ENCODE assay signal across 22 cellular contexts in the genomic region with DNA sequence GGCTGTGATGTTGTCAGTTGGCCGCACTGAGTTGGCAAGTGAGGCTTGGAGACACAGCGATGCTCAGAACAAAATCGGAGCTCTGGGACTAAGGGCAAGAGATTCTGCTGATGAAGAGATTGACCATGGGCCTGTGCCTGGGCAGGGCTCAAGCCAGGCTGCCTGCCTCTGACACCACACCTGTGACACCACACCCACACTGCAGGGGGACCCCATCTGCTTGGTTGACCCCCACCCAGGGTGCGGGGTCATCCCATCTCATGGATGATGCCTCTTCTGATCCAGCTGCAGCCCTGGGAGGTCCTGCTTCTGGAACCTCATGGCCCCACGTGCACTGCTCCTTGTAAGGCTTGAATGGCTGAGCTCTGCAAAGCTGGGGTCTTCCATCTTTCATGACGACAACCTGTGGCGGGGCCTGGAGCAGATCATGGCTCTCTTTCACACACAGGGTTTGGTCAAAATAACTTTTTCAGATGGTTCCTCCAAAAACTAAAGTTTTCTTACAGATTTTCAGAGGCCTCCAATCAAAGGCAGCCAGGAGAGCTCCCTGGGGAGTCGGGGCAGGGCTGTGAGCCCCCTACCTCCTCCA.
A peak's percentile ranks its signal among the peaks of the same experiment; 100 is the strongest.
DNase-seq lines count a peak whose midpoint lies in the region; ATAC-seq, FAIRE-seq and TF ChIP-seq lines count a peak whose summit lies in the region.
"Had no signal": no experiment of that assay in that cellular context is flagged by ENCODE, and none has a peak within 500 bp of the region (broad histone marks: within the 10 kb centered on the region; RNA-seq: fewer than 3 reads in every experiment).

No MANE protein-coding gene starts in this region.

- no peak overlapping the region for H3K18ac ChIP-seq in trophoblast cell (ENCODE audit: low read length)

- H3K23ac ChIP-seq in trophoblast cell (ENCODE audit: low read length) = no peak overlapping the region

- no peaks in the 10 kb centered on the region for H3K27me3 ChIP-seq in lower lobe of right lung (ENCODE audit: low read depth)
- no peaks in the 10 kb centered on the region for H3K27me3 ChIP-seq in trophoblast cell (ENCODE audit: insufficient read depth, low read length)

- DNase-seq in NCI-H69 (lab: John Stamatoyannopoulos, UW) (peak; percentile 48), lower lobe of right lung (peak; percentile 27), trophoblast cell (no peak), NCI-H526 treated with DMSO at 0.1 percent for 48 hours (lab: John Stamatoyannopoulos, UW) (no peak), HTR-8/SVneo (ENCODE audit: insufficient read length, low spot score) (no peak), D721Med (ENCODE audit: insufficient read length, low spot score) (no peak)
- no peak for DNase-seq in activated CD8-positive, alpha-beta T cell treated with anti-CD3 and anti-CD28 coated beads for 36 hours
- DNase-seq: C1 segment of cervical spinal cord; Calu3; CD4-positive, alpha-beta memory T cell; COR-L47; DMS153; DMS79; EL; GDM1; H9; HFFc6 had no signal

- no peak for TF ChIP-seq CTCF in HEK293 (tag by site-specific recombination; IDR thresholded peaks at IDR 0.05)
- TF ChIP-seq CTCF in lower lobe of right lung (IDR thresholded peaks at IDR 0.05) = no peak
- no peak for TF ChIP-seq CTCF in activated CD8-positive, alpha-beta T cell treated with anti-CD3 and anti-CD28 coated beads for 36 hours (IDR thresholded peaks at IDR 0.05)
- no peak for TF ChIP-seq CTCF in D721Med (IDR thresholded peaks at IDR 0.05; ENCODE audit: insufficient read depth, missing control alignments)

- whole genome bisulfite sequencing in trophoblast cell (ENCODE audit: extremely low coverage, insufficient coverage, insufficient read length) = no CpG with 5 or more reads among the region's 8 CpGs

- no peak overlapping the region for H2BK5ac ChIP-seq in trophoblast cell (ENCODE audit: low read depth, low read length, poor library complexity)

- no peaks in the 10 kb centered on the region for H3K9me3 ChIP-seq in HEK293 (ENCODE audit: control insufficient read depth, insufficient read depth, low read depth, low read length)
- no peaks in the 10 kb centered on the region for H3K9me3 ChIP-seq in lower lobe of right lung
- H3K9me3 ChIP-seq in trophoblast cell (ENCODE audit: insufficient read depth, low read depth, low read length) = peaks cover 3% of the 10 kb centered on the region

- ATAC-seq in lower lobe of right lung = no peak
- no peak for ATAC-seq in activated CD8-positive, alpha-beta T cell treated with anti-CD3 and anti-CD28 coated beads for 36 hours
- ATAC-seq: GM23338, HCT116 had no signal

- no peak overlapping the region for H3K27ac Mint-ChIP-seq in activated CD8-positive, alpha-beta T cell treated with anti-CD3 and anti-CD28 coated beads for 36 hours
- H3K27ac Mint-ChIP-seq: GM23338, HFFc6 had no signal

- H4K8ac ChIP-seq in trophoblast cell (ENCODE audit: low read depth, low read length) = no peak overlapping the region

- H3K9me3 Mint-ChIP-seq in activated CD8-positive, alpha-beta T cell treated with anti-CD3 and anti-CD28 coated beads for 36 hours = no peaks in the 10 kb centered on the region
- H3K9me3 Mint-ChIP-seq: GM23338, H9 had no signal

- H3K4me1 ChIP-seq in HEK293 (ENCODE audit: control insufficient read depth, insufficient read depth, low read length) (no peaks in the 10 kb centered on the region), lower lobe of right lung (peaks cover 6% of the 10 kb centered on the region), trophoblast cell (ENCODE audit: control insufficient read depth in 1 of 2, insufficient read depth in 2 of 2, low read length in 2 of 2) (peaks cover 7% of the 10 kb centered on the region in 2 experiments)

- intact Hi-C loops in lower lobe of right lung (cut with DNase I) = no loop called here
- intact Hi-C loops in activated CD8-positive, alpha-beta T cell treated with anti-CD3 and anti-CD28 coated beads for 36 hours (cut with micrococcal nuclease) = no loop called here

- H3K36me3 ChIP-seq in HEK293 (ENCODE audit: control insufficient read depth in 2 of 2, insufficient read depth in 1 of 2, low read length in 2 of 2) = no peaks in the 10 kb centered on the region
- no peaks in the 10 kb centered on the region for H3K36me3 ChIP-seq in lower lobe of right lung
- no peaks in the 10 kb centered on the region for H3K36me3 ChIP-seq in trophoblast cell (ENCODE audit: control insufficient read depth in 1 of 2, insufficient read depth in 2 of 2, low read length in 2 of 2)

- H3K4me2 ChIP-seq in trophoblast cell (ENCODE audit: low read length) = no peak overlapping the region
- H3K4me2 ChIP-seq: GM23338 had no signal

- H3K27me3 Mint-ChIP-seq in activated CD8-positive, alpha-beta T cell treated with anti-CD3 and anti-CD28 coated beads for 36 hours = peaks cover 3% of the 10 kb centered on the region
- H3K27me3 Mint-ChIP-seq: CD4-positive, alpha-beta memory T cell had no signal

- H3K4me3 Mint-ChIP-seq in activated CD8-positive, alpha-beta T cell treated with anti-CD3 and anti-CD28 coated beads for 36 hours = no peak overlapping the region
- H3K4me3 Mint-ChIP-seq: CD4-positive, alpha-beta memory T cell; GM23338; H9; HFFc6 had no signal

- H3K36me3 Mint-ChIP-seq in activated CD8-positive, alpha-beta T cell treated with anti-CD3 and anti-CD28 coated beads for 36 hours (ENCODE audit: low read depth) = no peaks in the 10 kb centered on the region
- H3K36me3 Mint-ChIP-seq: CD4-positive, alpha-beta memory T cell had no signal

- H3K9ac ChIP-seq in trophoblast cell (ENCODE audit: low read length) = no peak overlapping the region

- no peak overlapping the region for H2AK5ac ChIP-seq in trophoblast cell (ENCODE audit: low read length)

- H3K14ac ChIP-seq in trophoblast cell (ENCODE audit: low read length) = no peak overlapping the region

- FAIRE-seq in HTR-8/SVneo (lab: Jason Lieb, UNC) (no peak), D721Med (lab: Jason Lieb, UNC) (no peak)
- FAIRE-seq: GM19239 had no signal

- H3K4me3 ChIP-seq in HEK293 (ENCODE audit: low read depth, low read length) = no peak overlapping the region
- H3K4me3 ChIP-seq in lower lobe of right lung = no peak overlapping the region
- H3K4me3 ChIP-seq in trophoblast cell (ENCODE audit: low read depth, low read length) = no peak overlapping the region
- H3K4me3 ChIP-seq: GM12878, GM23338 had no signal

- no peak overlapping the region for H2BK120ac ChIP-seq in trophoblast cell (ENCODE audit: insufficient read depth, low read length, poor library complexity)

- H2BK12ac ChIP-seq in trophoblast cell (ENCODE audit: low read length) = peak overlapping the region; percentile 7

- peak overlapping the region; percentile 28 for H4K91ac ChIP-seq in trophoblast cell (ENCODE audit: low read depth, low read length)

- CTCF ChIA-PET in HEK293 (lab: Yijun Ruan, JAX) = interaction anchor here (0.6 kb wide), 2 partner anchors 22 to 190 kb away, joined by 3 to 4 read pairs; no protein-coding TSS in a partner anchor
- CTCF ChIA-PET in activated CD8-positive, alpha-beta T cell treated with anti-CD3 and anti-CD28 coated beads for 36 hours (lab: Charles Lee) = no interaction called here

- no peaks in the 10 kb centered on the region for H3K4me1 Mint-ChIP-seq in activated CD8-positive, alpha-beta T cell treated with anti-CD3 and anti-CD28 coated beads for 36 hours (ENCODE audit: low read depth)
- H3K4me1 Mint-ChIP-seq: H9 had no signal

- POLR2A ChIA-PET in HEK293 (lab: Yijun Ruan, JAX) = no interaction called here
- POLR2A ChIA-PET in activated CD8-positive, alpha-beta T cell treated with anti-CD3 and anti-CD28 coated beads for 36 hours (lab: Charles Lee) = no interaction called here

- H3K79me2 ChIP-seq in trophoblast cell (ENCODE audit: control insufficient read depth, insufficient read depth, low read length, poor library complexity) = no peaks in the 10 kb centered on the region

- no peak overlapping the region for H4K12ac ChIP-seq in trophoblast cell (ENCODE audit: low read depth, low read length)

- peaks cover 19% of the 10 kb centered on the region for H3K79me1 ChIP-seq in trophoblast cell (ENCODE audit: low read length)

- no peak overlapping the region for H3K27ac ChIP-seq in HEK293 (ENCODE audit: extremely low read depth, low read depth, low read length)
- no peak overlapping the region for H3K27ac ChIP-seq in lower lobe of right lung
- H3K27ac ChIP-seq in trophoblast cell (ENCODE audit: low read depth, low read length) = no peak overlapping the region

- no peak overlapping the region for H2AFZ ChIP-seq in trophoblast cell (ENCODE audit: insufficient read depth, low read length, poor library complexity)
- H2AFZ ChIP-seq: GM23338 had no signal

- no peak overlapping the region for H3K4ac ChIP-seq in trophoblast cell (ENCODE audit: low read depth, low read length)

TF ChIP-seq in HEK293, 187 proteins besides CTCF, POLR2A, EP300 and RAD21 (continues in another document):
- TF ChIP-seq, protein P1, sequence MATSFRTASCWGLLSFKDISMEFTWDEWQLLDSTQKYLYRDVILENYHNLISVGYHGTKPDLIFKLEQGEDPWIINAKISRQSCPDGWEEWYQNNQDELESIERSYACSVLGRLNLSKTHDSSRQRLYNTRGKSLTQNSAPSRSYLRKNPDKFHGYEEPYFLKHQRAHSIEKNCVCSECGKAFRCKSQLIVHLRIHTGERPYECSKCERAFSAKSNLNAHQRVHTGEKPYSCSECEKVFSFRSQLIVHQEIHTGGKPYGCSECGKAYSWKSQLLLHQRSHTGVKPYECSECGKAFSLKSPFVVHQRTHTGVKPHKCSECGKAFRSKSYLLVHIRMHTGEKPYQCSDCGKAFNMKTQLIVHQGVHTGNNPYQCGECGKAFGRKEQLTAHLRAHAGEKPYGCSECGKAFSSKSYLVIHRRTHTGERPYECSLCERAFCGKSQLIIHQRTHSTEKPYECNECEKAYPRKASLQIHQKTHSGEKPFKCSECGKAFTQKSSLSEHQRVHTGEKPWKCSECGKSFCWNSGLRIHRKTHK (tag by site-specific recombination; IDR thresholded peaks at IDR 0.05) = no peak
- peak; percentile 60 for TF ChIP-seq GLIS1 (tag by site-specific recombination; IDR thresholded peaks at IDR 0.05)

Comparison
In these comparisons a context has a peak if more than half of its experiments do, and no peak if none do; other contexts are left out.
1. DNase-seq: peak in NCI-H69 (single experiment) and lower lobe of right lung (single experiment); none in trophoblast cell (0 of 2), NCI-H526 treated with DMSO at 0.1 percent for 48 hours (single experiment), activated CD8-positive, alpha-beta T cell treated with anti-CD3 and anti-CD28 coated beads for 36 hours (single experiment), HTR-8/SVneo (single experiment) and D721Med (single experiment).